ENCODE assay signal across 16 cellular contexts in the genomic region with DNA sequence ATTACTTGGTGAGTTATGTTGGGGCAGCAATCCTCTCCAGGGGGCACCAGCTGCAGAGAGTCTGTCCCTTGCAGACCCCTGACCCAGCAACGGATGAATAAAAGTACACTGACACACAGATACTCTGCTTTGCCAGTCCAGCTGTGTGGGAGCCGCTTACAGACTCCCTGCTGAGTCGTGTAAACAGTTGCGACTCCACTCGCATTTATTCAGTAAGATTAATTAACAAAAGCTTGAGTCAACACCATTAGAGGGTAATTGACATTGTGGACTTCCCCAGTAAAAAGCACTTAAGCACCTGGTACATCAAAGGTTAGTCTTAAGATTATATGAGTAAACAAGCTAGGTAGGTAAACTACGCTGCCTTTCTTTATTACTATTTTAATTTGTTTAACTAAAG.
DNase-seq lines count a peak whose midpoint lies in the region; ATAC-seq, FAIRE-seq and TF ChIP-seq lines count a peak whose summit lies in the region.
"Had no signal": no experiment of that assay in that cellular context is flagged by ENCODE, and none has a peak within 500 bp of the region (broad histone marks: within the 10 kb centered on the region; RNA-seq: fewer than 3 reads in every experiment).

No MANE protein-coding gene starts in this region.

- 0 out of 4 replicates have a peak overlapping the region, but pooled peaks of 1 of the 2 experiments have one; percentile 28 for H3K4me2 ChIP-seq in H1 (ENCODE audit: insufficient read depth in 1 of 2, low read depth in 2 of 2, low read length in 2 of 2)

- H3K4ac ChIP-seq in H1 (replicated peaks; ENCODE audit: insufficient read length, low read depth, low read length) = no peak overlapping the region

- ATAC-seq in gastroesophageal sphincter (no peak), HG02623 (IDR thresholded peaks at IDR 0.05; ENCODE audit: unreplicated experiment) (no peak)
- ATAC-seq: activated naive CD4-positive, alpha-beta T cell treated with anti-CD3 and anti-CD28 coated beads, Interleukin-2, amount 50 U/mL, for 72 hours had no signal

- H3K27ac ChIP-seq in H1 (ENCODE audit: low read depth, low read length) (no peak overlapping the region), gastroesophageal sphincter (no peak overlapping the region)
- H3K27ac ChIP-seq: skin epidermis had no signal

- no peak overlapping the region for H4K8ac ChIP-seq in H1 (ENCODE audit: extremely low read depth, insufficient read depth, low read length)

- CTCF ChIA-PET in H1 (lab: Charles Lee; ENCODE audit: partially characterized antibody) = interaction anchor here (0.9 to 2.3 kb wide), 7 partner anchors 14 to 191 kb away, joined by 3 to 10 read pairs (median 3); no protein-coding TSS in a partner anchor

- H4K20me1 ChIP-seq in H1 (replicated peaks in 1 of 2; ENCODE audit: control insufficient read depth in 1 of 2, insufficient read depth in 2 of 2, low read length in 2 of 2) = peaks cover 4 to 7% of the 10 kb centered on the region in 2 experiments

- TF ChIP-seq EP300 in H1 (IDR thresholded peaks at IDR 0.05; ENCODE audit: borderline replicate concordance in 1 of 2, low read depth in 2 of 2, low read length in 2 of 2) (peak in 1 of 2 experiments; percentile 84; a peak in 1 of 3 replicates), gastroesophageal sphincter (IDR thresholded peaks at IDR 0.05) (no peak)

- TF ChIP-seq POLR2A in H1 (IDR thresholded peaks at IDR 0.05; ENCODE audit: control extremely low read depth in 1 of 2, low read depth in 2 of 2, low read length in 2 of 2) = no peak
- TF ChIP-seq POLR2A in gastroesophageal sphincter (IDR thresholded peaks at IDR 0.05) = no peak

- H4K91ac ChIP-seq in H1 (replicated peaks; ENCODE audit: insufficient read length, low read length) = no peak overlapping the region

- H3K56ac ChIP-seq in H1 (replicated peaks; ENCODE audit: insufficient read length, low read depth, low read length) = no peak overlapping the region

- no peak for TF ChIP-seq CTCF in H1 (IDR thresholded peaks at IDR 0.05; ENCODE audit: control extremely low read depth in 1 of 3, insufficient read depth in 1 of 3, low read depth in 1 of 3, low read length in 3 of 3)
- no peak for TF ChIP-seq CTCF in gastroesophageal sphincter (IDR thresholded peaks at IDR 0.05)

- no peak overlapping the region for H2BK15ac ChIP-seq in H1 (ENCODE audit: low read length)

- FAIRE-seq in H1 (lab: Jason Lieb, UNC) (no peak), GM19239 (lab: Jason Lieb, UNC) (no peak)
- FAIRE-seq: H54 had no signal

- TF ChIP-seq RAD21 in H1 (IDR thresholded peaks at IDR 0.05 in 1 of 2, conservative IDR thresholded peaks at IDR 0.05 in 1 of 2; ENCODE audit: low read depth in 2 of 2, low read length in 2 of 2) = no peak

- H3K36me3 ChIP-seq in H1 (ENCODE audit: control insufficient read depth in 2 of 4, insufficient read depth in 4 of 4, low read length in 3 of 4) (peaks cover 0 to 10% (median 4%) of the 10 kb centered on the region in 4 experiments; a peak in 3 of 8 replicates), gastroesophageal sphincter (peaks cover 0 to 47% of the 10 kb centered on the region in 2 donors)

- no peak overlapping the region for H3K14ac ChIP-seq in H1 (ENCODE audit: insufficient read length)

- no peaks in the 10 kb centered on the region for H3K79me1 ChIP-seq in H1 (ENCODE audit: low read depth, low read length)

- no peak overlapping the region; the same call in 1 of the 2 replicates for H2AK5ac ChIP-seq in H1 (ENCODE audit: low read depth, low read length)

- no peak overlapping the region; the same call in 1 of the 2 replicates for H2BK12ac ChIP-seq in H1 (ENCODE audit: low read depth, low read length)

- H3K18ac ChIP-seq in H1 (ENCODE audit: extremely low read depth, low read length) = no peak overlapping the region

- H3K4me1 ChIP-seq in H1 (replicated peaks in 1 of 4; ENCODE audit: control insufficient read depth in 3 of 4, insufficient read depth in 4 of 4, low read length in 3 of 4) = peaks cover 3 to 23% (median 9%) of the 10 kb centered on the region in 4 experiments
- no peaks in the 10 kb centered on the region for H3K4me1 ChIP-seq in gastroesophageal sphincter

- no peak overlapping the region for H3K9ac ChIP-seq in H1 (replicated peaks in 1 of 4; ENCODE audit: extremely low read depth in 1 of 4, low read depth in 3 of 4, low read length in 3 of 4)

- DNase-seq in COR-L47 (lab: John Stamatoyannopoulos, UW) = peak; percentile 72
- peak; percentile 97 for DNase-seq in NCI-H1105 (lab: John Stamatoyannopoulos, UW)
- DNase-seq in NCI-H2171 treated with DMSO at 0.1 percent for 48 hours (lab: John Stamatoyannopoulos, UW) = peak; percentile 47
- peak in 1 of 2 experiments; percentile 54 for DNase-seq in H1 (ENCODE audit: low read depth in 1 of 2, low spot score in 2 of 2)
- no peak for DNase-seq in GM19239 (ENCODE audit: insufficient read length, low spot score)
- DNase-seq in C1 segment of cervical spinal cord (lab: John Stamatoyannopoulos, UW) = no peak
- DNase-seq: ACHN; activated CD4-positive, alpha-beta T cell treated with anti-CD3 and anti-CD28 coated beads, Interleukin-2, amount 10 ng/mL, durations not matched to agents 24 days and 14 days; activated T-cell treated with anti-CD3 and anti-CD28 coated beads, Interleukin-2, amount 50 U/mL, for 1 hour; Karpas-422; NCI-H446 treated with DMSO at 0.1 percent for 48 hours had no signal

- no peak overlapping the region for H2BK20ac ChIP-seq in H1 (ENCODE audit: low read length)

- H3K9me3 ChIP-seq in H1 (ENCODE audit: insufficient read depth in 2 of 2, low read depth in 1 of 2, low read length in 1 of 2) = peaks cover 3 to 4% of the 10 kb centered on the region in 2 experiments; a peak in 2 of 4 replicates
- peaks cover 0 to 6% (median 0%) of the 10 kb centered on the region in 3 donors for H3K9me3 ChIP-seq in gastroesophageal sphincter

- POLR2A ChIA-PET in H1 (lab: Charles Lee; ENCODE audit: partially characterized antibody) = interaction anchor here (1.1 to 1.5 kb wide), 2 partner anchors 10 to 14 kb away, joined by 3 to 4 read pairs; no protein-coding TSS in a partner anchor

- peaks cover 32 to 62% (median 58%) of the 10 kb centered on the region in 4 experiments for H3K27me3 ChIP-seq in H1 (replicated peaks in 1 of 4; ENCODE audit: control insufficient read depth in 3 of 4, extremely low read depth in 1 of 4, insufficient read depth in 3 of 4, low read length in 3 of 4)
- H3K27me3 ChIP-seq in gastroesophageal sphincter = no peaks in the 10 kb centered on the region

- no peak overlapping the region for H2BK5ac ChIP-seq in H1 (ENCODE audit: low read depth, low read length)

- no peak overlapping the region for H2AFZ ChIP-seq in H1 (ENCODE audit: low read length)

- no peaks in the 10 kb centered on the region for H3K23me2 ChIP-seq in H1 (ENCODE audit: low read depth, low read length)

- H4K5ac ChIP-seq in H1 (ENCODE audit: insufficient read length, low read depth, low read length) = no peak overlapping the region

- no peak overlapping the region for H2BK120ac ChIP-seq in H1 (replicated peaks; ENCODE audit: low read depth, low read length)

- H3K23ac ChIP-seq in H1 (ENCODE audit: insufficient read length) = no peak overlapping the region

- H3K4me3 ChIP-seq in H1 (ENCODE audit: extremely low read depth in 1 of 4, insufficient read depth in 2 of 4, low read depth in 3 of 4, low read length in 4 of 4) = no peak overlapping the region
- H3K4me3 ChIP-seq in gastroesophageal sphincter = no peak overlapping the region
- H3K4me3 ChIP-seq: skin epidermis had no signal

- WGBS in H1 (ENCODE audit: extremely low coverage in 1 of 2, insufficient coverage in 1 of 2, insufficient read length in 1 of 2, insufficient replicate concordance in 2 of 2, low coverage in 1 of 2, low lambda C conversion rate in 2 of 2, missing lambda C conversion rate in 1 of 2), 2 experiments = 10% methylated on average over 6 of the region's 6 CpGs; no CpG with 5 or more reads in 1 of the 2 experiments
- 63 to 100% methylated on average over 1 to 6 of the region's 6 CpGs for WGBS in gastroesophageal sphincter (ENCODE audit: low coverage in 1 of 2), 2 donors

- H3K79me2 ChIP-seq in H1 (ENCODE audit: control insufficient read depth in 1 of 2, insufficient read depth in 2 of 2, low read length in 2 of 2) = no peaks in the 10 kb centered on the region

TF ChIP-seq in H1, 55 proteins besides CTCF, POLR2A, EP300 and RAD21 (continues in another document):
- peak; percentile 90 for TF ChIP-seq NANOG (IDR thresholded peaks at IDR 0.05; ENCODE audit: insufficient read depth, low read depth, low read length, poor library complexity, severe bottlenecking)
- TF ChIP-seq, protein P1, sequence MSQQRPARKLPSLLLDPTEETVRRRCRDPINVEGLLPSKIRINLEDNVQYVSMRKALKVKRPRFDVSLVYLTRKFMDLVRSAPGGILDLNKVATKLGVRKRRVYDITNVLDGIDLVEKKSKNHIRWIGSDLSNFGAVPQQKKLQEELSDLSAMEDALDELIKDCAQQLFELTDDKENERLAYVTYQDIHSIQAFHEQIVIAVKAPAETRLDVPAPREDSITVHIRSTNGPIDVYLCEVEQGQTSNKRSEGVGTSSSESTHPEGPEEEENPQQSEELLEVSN (IDR thresholded peaks at IDR 0.05) = no peak
- no peak for TF ChIP-seq JUN (IDR thresholded peaks at IDR 0.05; ENCODE audit: low read depth, low read length)
- TF ChIP-seq SIRT6 (IDR thresholded peaks at IDR 0.05; ENCODE audit: low read length) = no peak
- TF ChIP-seq TBP (IDR thresholded peaks at IDR 0.05; ENCODE audit: low read depth, low read length) = no peak
- no peak for TF ChIP-seq CEBPB (IDR thresholded peaks at IDR 0.05; ENCODE audit: low read depth, low read length)
- TF ChIP-seq SP2 (IDR thresholded peaks at IDR 0.05; ENCODE audit: low read length) = no peak
- peak; percentile 98 for TF ChIP-seq TCF12 (IDR thresholded peaks at IDR 0.05; ENCODE audit: low read depth, low read length)
- no peak for TF ChIP-seq BRCA1 (IDR thresholded peaks at IDR 0.05; ENCODE audit: low read depth, low read length)
- no peak for TF ChIP-seq RNF2 (IDR thresholded peaks at IDR 0.05; ENCODE audit: borderline replicate concordance, low read depth, low read length, missing control alignments, poor library complexity, severe bottlenecking)
- TF ChIP-seq SUZ12 (IDR thresholded peaks at IDR 0.05; ENCODE audit: low read length) = no peak
- TF ChIP-seq EGR1 (IDR thresholded peaks at IDR 0.05; ENCODE audit: borderline replicate concordance, low read depth, low read length) = no peak
- TF ChIP-seq, protein P2, sequence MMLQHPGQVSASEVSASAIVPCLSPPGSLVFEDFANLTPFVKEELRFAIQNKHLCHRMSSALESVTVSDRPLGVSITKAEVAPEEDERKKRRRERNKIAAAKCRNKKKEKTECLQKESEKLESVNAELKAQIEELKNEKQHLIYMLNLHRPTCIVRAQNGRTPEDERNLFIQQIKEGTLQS (IDR thresholded peaks at IDR 0.05; ENCODE audit: insufficient read depth, low read depth, low read length) = no peak
- TF ChIP-seq GABPA (IDR thresholded peaks at IDR 0.05; ENCODE audit: borderline replicate concordance, insufficient read depth, low read length) = no peak
- no peak for TF ChIP-seq TAF7 (optimal IDR thresholded peaks at IDR 0.05; ENCODE audit: borderline replicate concordance, low read depth, low read length)

Comparison
In these comparisons a context has a peak if more than half of its experiments do, and no peak if none do; other contexts are left out.
1. DNase-seq: peak in COR-L47 (single experiment), NCI-H1105 (single experiment) and NCI-H2171 treated with DMSO at 0.1 percent for 48 hours (single experiment); none in GM19239 (single experiment) and C1 segment of cervical spinal cord (0 of 14).